In the genomic region with DNA sequence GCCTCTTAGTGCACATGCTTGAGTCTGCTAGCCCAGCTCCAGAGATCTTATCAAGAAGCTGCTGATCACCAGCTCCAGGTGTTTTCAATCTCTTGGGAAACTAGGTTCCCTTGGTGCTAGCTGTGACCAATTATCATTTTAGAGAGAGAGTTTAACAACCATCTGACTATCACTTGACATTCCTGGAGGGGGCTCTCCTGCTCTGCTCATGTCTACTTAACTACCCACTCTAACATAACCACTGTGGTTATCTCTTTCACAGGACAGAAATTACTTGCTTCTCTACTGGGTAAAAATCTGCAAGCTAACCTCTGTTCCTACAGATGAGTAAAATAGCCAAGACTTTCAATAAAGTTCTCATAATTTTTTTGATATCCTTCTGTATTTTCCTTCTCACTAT, we compare ENCODE assay signal across 10 cellular contexts.
A peak's percentile ranks its signal among the peaks of the same experiment; 100 is the strongest.
DNase-seq lines count a peak whose midpoint lies in the region; ATAC-seq and TF ChIP-seq lines count a peak whose summit lies in the region.
"Had no signal": no experiment of that assay in that cellular context is flagged by ENCODE, and none has a peak within 500 bp of the region (broad histone marks: within the 10 kb centered on the region; RNA-seq: fewer than 3 reads in every experiment).

No MANE protein-coding gene starts in this region.

- H3K9me3 ChIP-seq in colonic mucosa = no peaks in the 10 kb centered on the region
- H3K9me3 ChIP-seq: Caco-2, SJCRH30 had no signal

- no peak overlapping the region for H3K27ac ChIP-seq in colonic mucosa
- H3K27ac ChIP-seq: SJCRH30 had no signal

- H3K27me3 ChIP-seq in colonic mucosa = no peaks in the 10 kb centered on the region
- H3K27me3 ChIP-seq: SJCRH30 had no signal

- CTCF ChIA-PET in WTC11 (lab: Charles Lee) = interaction anchor here (0.6 to 1.2 kb wide), 2 partner anchors 254 to 712 kb away, joined by 3 to 10 read pairs; no protein-coding TSS in a partner anchor

- intact Hi-C loops in left cardiac atrium (cut with DNase I) = no loop called here
- intact Hi-C loops in cardiac septum (cut with DNase I) = no loop called here
- intact Hi-C loops in colonic mucosa (cut with DNase I) = no loop called here

- ATAC-seq in left cardiac atrium (peak; percentile 41 to 58), HG03139 (IDR thresholded peaks at IDR 0.05; ENCODE audit: unreplicated experiment) (peak; percentile 59), WTC11 (peak; percentile 95)
- peak; percentile 63 for ATAC-seq in stimulated activated naive CD8-positive, alpha-beta T cell treated with anti-CD3 and anti-CD28 coated beads, Interleukin-15, Interleukin-2, amounts not matched to agents 100 U/mL and 50 U/mL, for 24 hours

- DNase-seq in left cardiac atrium (no peak), cardiac septum (ENCODE audit: low spot score) (no peak), WTC11 (ENCODE audit: low spot score) (no peak), colonic mucosa (no peak), T1000 (lab: John Stamatoyannopoulos, UW) (no peak), cerebellar nuclear complex (lab: John Stamatoyannopoulos, UW) (no peak)
- DNase-seq in stimulated activated naive CD8-positive, alpha-beta T cell treated with anti-CD3 and anti-CD28 coated beads, Interleukin-15, Interleukin-2, amounts not matched to agents 100 U/mL and 50 U/mL, for 24 hours = peak; percentile 10
- DNase-seq: Caco-2 had no signal

- TF ChIP-seq CTCF in WTC11 (IDR thresholded peaks at IDR 0.05) (no peak), colonic mucosa (IDR thresholded peaks at IDR 0.05) (no peak)

- POLR2A ChIA-PET in WTC11 (lab: Charles Lee) = no interaction called here

- no peak overlapping the region for H3K4me3 Mint-ChIP-seq in WTC11

- peaks cover 21% of the 10 kb centered on the region for H3K9me3 Mint-ChIP-seq in WTC11

- H3K27me3 Mint-ChIP-seq in WTC11 (ENCODE audit: low read depth) = no peaks in the 10 kb centered on the region; the same call in 1 of the 2 replicates

- no peak overlapping the region for H3K4me3 ChIP-seq in colonic mucosa
- H3K4me3 ChIP-seq: SJCRH30 had no signal

- no peaks in the 10 kb centered on the region for H3K4me1 ChIP-seq in colonic mucosa
- H3K4me1 ChIP-seq: Caco-2 had no signal

- H3K9ac ChIP-seq in colonic mucosa (ENCODE audit: low read depth in 2 of 2, low read length in 2 of 2) = no peak overlapping the region

- H3K36me3 Mint-ChIP-seq in WTC11 = peaks cover 18% of the 10 kb centered on the region

- H3K4me1 Mint-ChIP-seq in WTC11 = peaks cover 21% of the 10 kb centered on the region

- no peak overlapping the region for H3K27ac Mint-ChIP-seq in WTC11

- H3K36me3 ChIP-seq in colonic mucosa = no peaks in the 10 kb centered on the region
- H3K36me3 ChIP-seq: SJCRH30 had no signal

TF ChIP-seq in WTC11, 78 proteins besides CTCF, POLR2A, EP300 and RAD21:
- TF ChIP-seq HMGA2 (CRISPR knock-in tag; IDR thresholded peaks at IDR 0.05) (no peak), FOXK1 (CRISPR knock-in tag; IDR thresholded peaks at IDR 0.05) (no peak), ZNF219 (CRISPR knock-in tag; IDR thresholded peaks at IDR 0.05; ENCODE audit: borderline replicate concordance) (no peak), ZBTB21 (CRISPR knock-in tag; IDR thresholded peaks at IDR 0.05; ENCODE audit: borderline replicate concordance) (no peak), TP53 (CRISPR knock-in tag; IDR thresholded peaks at IDR 0.05) (no peak), SOX15 (CRISPR knock-in tag; IDR thresholded peaks at IDR 0.05) (no peak), MYBL2 (CRISPR knock-in tag; IDR thresholded peaks at IDR 0.05) (no peak)
- TF ChIP-seq, protein P1, sequence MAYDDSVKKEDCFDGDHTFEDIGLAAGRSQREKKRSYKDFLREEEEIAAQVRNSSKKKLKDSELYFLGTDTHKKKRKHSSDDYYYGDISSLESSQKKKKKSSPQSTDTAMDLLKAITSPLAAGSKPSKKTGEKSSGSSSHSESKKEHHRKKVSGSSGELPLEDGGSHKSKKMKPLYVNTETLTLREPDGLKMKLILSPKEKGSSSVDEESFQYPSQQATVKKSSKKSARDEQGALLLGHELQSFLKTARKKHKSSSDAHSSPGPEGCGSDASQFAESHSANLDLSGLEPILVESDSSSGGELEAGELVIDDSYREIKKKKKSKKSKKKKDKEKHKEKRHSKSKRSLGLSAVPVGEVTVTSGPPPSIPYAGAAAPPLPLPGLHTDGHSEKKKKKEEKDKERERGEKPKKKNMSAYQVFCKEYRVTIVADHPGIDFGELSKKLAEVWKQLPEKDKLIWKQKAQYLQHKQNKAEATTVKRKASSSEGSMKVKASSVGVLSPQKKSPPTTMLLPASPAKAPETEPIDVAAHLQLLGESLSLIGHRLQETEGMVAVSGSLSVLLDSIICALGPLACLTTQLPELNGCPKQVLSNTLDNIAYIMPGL (CRISPR knock-in tag; IDR thresholded peaks at IDR 0.05) = no peak
- TF ChIP-seq, protein P2, sequence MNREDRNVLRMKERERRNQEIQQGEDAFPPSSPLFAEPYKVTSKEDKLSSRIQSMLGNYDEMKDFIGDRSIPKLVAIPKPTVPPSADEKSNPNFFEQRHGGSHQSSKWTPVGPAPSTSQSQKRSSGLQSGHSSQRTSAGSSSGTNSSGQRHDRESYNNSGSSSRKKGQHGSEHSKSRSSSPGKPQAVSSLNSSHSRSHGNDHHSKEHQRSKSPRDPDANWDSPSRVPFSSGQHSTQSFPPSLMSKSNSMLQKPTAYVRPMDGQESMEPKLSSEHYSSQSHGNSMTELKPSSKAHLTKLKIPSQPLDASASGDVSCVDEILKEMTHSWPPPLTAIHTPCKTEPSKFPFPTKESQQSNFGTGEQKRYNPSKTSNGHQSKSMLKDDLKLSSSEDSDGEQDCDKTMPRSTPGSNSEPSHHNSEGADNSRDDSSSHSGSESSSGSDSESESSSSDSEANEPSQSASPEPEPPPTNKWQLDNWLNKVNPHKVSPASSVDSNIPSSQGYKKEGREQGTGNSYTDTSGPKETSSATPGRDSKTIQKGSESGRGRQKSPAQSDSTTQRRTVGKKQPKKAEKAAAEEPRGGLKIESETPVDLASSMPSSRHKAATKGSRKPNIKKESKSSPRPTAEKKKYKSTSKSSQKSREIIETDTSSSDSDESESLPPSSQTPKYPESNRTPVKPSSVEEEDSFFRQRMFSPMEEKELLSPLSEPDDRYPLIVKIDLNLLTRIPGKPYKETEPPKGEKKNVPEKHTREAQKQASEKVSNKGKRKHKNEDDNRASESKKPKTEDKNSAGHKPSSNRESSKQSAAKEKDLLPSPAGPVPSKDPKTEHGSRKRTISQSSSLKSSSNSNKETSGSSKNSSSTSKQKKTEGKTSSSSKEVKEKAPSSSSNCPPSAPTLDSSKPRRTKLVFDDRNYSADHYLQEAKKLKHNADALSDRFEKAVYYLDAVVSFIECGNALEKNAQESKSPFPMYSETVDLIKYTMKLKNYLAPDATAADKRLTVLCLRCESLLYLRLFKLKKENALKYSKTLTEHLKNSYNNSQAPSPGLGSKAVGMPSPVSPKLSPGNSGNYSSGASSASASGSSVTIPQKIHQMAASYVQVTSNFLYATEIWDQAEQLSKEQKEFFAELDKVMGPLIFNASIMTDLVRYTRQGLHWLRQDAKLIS (CRISPR knock-in tag; IDR thresholded peaks at IDR 0.05; ENCODE audit: borderline replicate concordance) = no peak
- TF ChIP-seq, protein P3, sequence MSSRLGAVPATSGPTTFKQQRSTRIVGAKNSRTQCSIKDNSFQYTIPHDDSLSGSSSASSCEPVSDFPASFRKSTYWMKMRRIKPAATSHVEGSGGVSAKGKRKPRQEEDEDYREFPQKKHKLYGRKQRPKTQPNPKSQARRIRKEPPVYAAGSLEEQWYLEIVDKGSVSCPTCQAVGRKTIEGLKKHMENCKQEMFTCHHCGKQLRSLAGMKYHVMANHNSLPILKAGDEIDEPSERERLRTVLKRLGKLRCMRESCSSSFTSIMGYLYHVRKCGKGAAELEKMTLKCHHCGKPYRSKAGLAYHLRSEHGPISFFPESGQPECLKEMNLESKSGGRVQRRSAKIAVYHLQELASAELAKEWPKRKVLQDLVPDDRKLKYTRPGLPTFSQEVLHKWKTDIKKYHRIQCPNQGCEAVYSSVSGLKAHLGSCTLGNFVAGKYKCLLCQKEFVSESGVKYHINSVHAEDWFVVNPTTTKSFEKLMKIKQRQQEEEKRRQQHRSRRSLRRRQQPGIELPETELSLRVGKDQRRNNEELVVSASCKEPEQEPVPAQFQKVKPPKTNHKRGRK (CRISPR knock-in tag; IDR thresholded peaks at IDR 0.05; ENCODE audit: borderline replicate concordance) = no peak
- TF ChIP-seq, protein P4, sequence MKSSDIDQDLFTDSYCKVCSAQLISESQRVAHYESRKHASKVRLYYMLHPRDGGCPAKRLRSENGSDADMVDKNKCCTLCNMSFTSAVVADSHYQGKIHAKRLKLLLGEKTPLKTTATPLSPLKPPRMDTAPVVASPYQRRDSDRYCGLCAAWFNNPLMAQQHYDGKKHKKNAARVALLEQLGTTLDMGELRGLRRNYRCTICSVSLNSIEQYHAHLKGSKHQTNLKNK (CRISPR knock-in tag; IDR thresholded peaks at IDR 0.05) = no peak
- TF ChIP-seq, protein P5, sequence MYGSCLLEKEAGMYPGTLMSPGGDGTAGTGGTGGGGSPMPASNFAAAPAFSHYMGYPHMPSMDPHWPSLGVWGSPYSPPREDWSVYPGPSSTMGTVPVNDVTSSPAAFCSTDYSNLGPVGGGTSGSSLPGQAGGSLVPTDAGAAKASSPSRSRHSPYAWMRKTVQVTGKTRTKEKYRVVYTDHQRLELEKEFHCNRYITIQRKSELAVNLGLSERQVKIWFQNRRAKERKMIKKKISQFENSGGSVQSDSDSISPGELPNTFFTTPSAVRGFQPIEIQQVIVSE (CRISPR knock-in tag; IDR thresholded peaks at IDR 0.05; ENCODE audit: borderline replicate concordance) = no peak
- TF ChIP-seq, protein P6, sequence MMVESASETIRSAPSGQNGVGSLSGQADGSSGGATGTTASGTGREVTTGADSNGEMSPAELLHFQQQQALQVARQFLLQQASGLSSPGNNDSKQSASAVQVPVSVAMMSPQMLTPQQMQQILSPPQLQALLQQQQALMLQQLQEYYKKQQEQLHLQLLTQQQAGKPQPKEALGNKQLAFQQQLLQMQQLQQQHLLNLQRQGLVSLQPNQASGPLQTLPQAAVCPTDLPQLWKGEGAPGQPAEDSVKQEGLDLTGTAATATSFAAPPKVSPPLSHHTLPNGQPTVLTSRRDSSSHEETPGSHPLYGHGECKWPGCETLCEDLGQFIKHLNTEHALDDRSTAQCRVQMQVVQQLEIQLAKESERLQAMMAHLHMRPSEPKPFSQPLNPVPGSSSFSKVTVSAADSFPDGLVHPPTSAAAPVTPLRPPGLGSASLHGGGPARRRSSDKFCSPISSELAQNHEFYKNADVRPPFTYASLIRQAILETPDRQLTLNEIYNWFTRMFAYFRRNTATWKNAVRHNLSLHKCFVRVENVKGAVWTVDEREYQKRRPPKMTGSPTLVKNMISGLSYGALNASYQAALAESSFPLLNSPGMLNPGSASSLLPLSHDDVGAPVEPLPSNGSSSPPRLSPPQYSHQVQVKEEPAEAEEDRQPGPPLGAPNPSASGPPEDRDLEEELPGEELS (CRISPR knock-in tag; IDR thresholded peaks at IDR 0.05) = no peak
